ENCODE assay signal across 16 cellular contexts in genomic region chr2:30620102-30620501, GRCh38.
A peak's percentile ranks its signal among the peaks of the same experiment; 100 is the strongest.
DNase-seq lines count a peak whose midpoint lies in the region; ATAC-seq and TF ChIP-seq lines count a peak whose summit lies in the region.
"Had no signal": no experiment of that assay in that cellular context is flagged by ENCODE, and none has a peak within 500 bp of the region (broad histone marks: within the 10 kb centered on the region; RNA-seq: fewer than 3 reads in every experiment).

No MANE protein-coding gene starts in this region.

- intact Hi-C loops in heart right ventricle (cut with DNase I) = loop anchor here in 1 of 10 donors (5.0 kb wide), 1 partner anchor 67 kb away; no protein-coding TSS in a partner anchor
- intact Hi-C loops in right cardiac atrium (cut with DNase I) = no loop called here

- no peaks in the 10 kb centered on the region for H3K36me3 ChIP-seq in heart right ventricle
- H3K36me3 ChIP-seq: HAP-1 had no signal

- peak in 5 of 8 donors; percentile 37 to 71 (median 51) for ATAC-seq in heart right ventricle
- no peak for ATAC-seq in right cardiac atrium
- ATAC-seq in HG02763 (IDR thresholded peaks at IDR 0.05; ENCODE audit: unreplicated experiment) = no peak
- ATAC-seq: CD8-positive, alpha-beta T cell; GM12878 had no signal

- H3K4me3 Mint-ChIP-seq in activated naive CD8-positive, alpha-beta T cell = no peak overlapping the region
- H3K4me3 Mint-ChIP-seq in activated naive CD8-positive, alpha-beta T cell treated with anti-CD3 and anti-CD28 coated beads for 36 hours = no peak overlapping the region
- H3K4me3 Mint-ChIP-seq: CD8-positive, alpha-beta T cell had no signal

- peaks cover 32% of the 10 kb centered on the region for H3K4me1 Mint-ChIP-seq in activated naive CD8-positive, alpha-beta T cell (ENCODE audit: low read depth)
- H3K4me1 Mint-ChIP-seq in activated naive CD8-positive, alpha-beta T cell treated with anti-CD3 and anti-CD28 coated beads for 36 hours = peaks cover 23% of the 10 kb centered on the region

- H3K9me3 ChIP-seq in heart right ventricle (peaks cover 0 to 12% (median 0%) of the 10 kb centered on the region in 11 donors), right cardiac atrium (ENCODE audit: control insufficient read depth, low read length) (no peaks in the 10 kb centered on the region)
- H3K9me3 ChIP-seq: HAP-1 had no signal

- peaks cover 27% of the 10 kb centered on the region for H3K36me3 Mint-ChIP-seq in activated naive CD8-positive, alpha-beta T cell
- peaks cover 31% of the 10 kb centered on the region for H3K36me3 Mint-ChIP-seq in activated naive CD8-positive, alpha-beta T cell treated with anti-CD3 and anti-CD28 coated beads for 36 hours

- H3K27me3 Mint-ChIP-seq in activated naive CD8-positive, alpha-beta T cell = no peaks in the 10 kb centered on the region
- H3K27me3 Mint-ChIP-seq in activated naive CD8-positive, alpha-beta T cell treated with anti-CD3 and anti-CD28 coated beads for 36 hours = no peaks in the 10 kb centered on the region

- DNase-seq in activated naive CD8-positive, alpha-beta T cell treated with anti-CD3 and anti-CD28 coated beads for 36 hours = no peak
- DNase-seq in heart right ventricle (no peak), right cardiac atrium (no peak), fibroblast of peridontal ligament (ENCODE audit: extremely low read depth) (peak; percentile 11), A172 (ENCODE audit: low spot score) (no peak)
- DNase-seq: Calu3; CD8-positive, alpha-beta T cell; DMS79 treated with DMSO at 0.1 percent for 48 hours; EL had no signal

- peak overlapping the region; percentile 71 for H3K27ac Mint-ChIP-seq in activated naive CD8-positive, alpha-beta T cell
- no peak overlapping the region for H3K27ac Mint-ChIP-seq in activated naive CD8-positive, alpha-beta T cell treated with anti-CD3 and anti-CD28 coated beads for 36 hours
- H3K27ac Mint-ChIP-seq: CD8-positive, alpha-beta T cell had no signal

- H3K27ac ChIP-seq in heart right ventricle (peak overlapping the region in 1 of 10 donors; percentile 8), right cardiac atrium (ENCODE audit: low read length) (no peak overlapping the region)
- H3K27ac ChIP-seq: 22Rv1; BLaER1 treated with 17β-estradiol and CSF1 and Interleukin-3, amounts not matched to agents 10 nM and 100 nM; HL-60 had no signal

- no peak for TF ChIP-seq CTCF in heart right ventricle (IDR thresholded peaks at IDR 0.05)

- WGBS in heart right ventricle, 2 donors = 31 to 43% methylated on average over 1 of the region's 1 CpG
- 39% methylated on average over 1 of the region's 1 CpG for WGBS in right cardiac atrium

- peaks cover 0 to 25% (median 7%) of the 10 kb centered on the region in 9 donors for H3K4me1 ChIP-seq in heart right ventricle
- no peaks in the 10 kb centered on the region for H3K4me1 ChIP-seq in right cardiac atrium (ENCODE audit: control insufficient read depth, insufficient read depth, low read length)

- H3K9me3 Mint-ChIP-seq in activated naive CD8-positive, alpha-beta T cell (ENCODE audit: low read depth) = no peaks in the 10 kb centered on the region
- H3K9me3 Mint-ChIP-seq in activated naive CD8-positive, alpha-beta T cell treated with anti-CD3 and anti-CD28 coated beads for 36 hours = peaks cover 3% of the 10 kb centered on the region
- H3K9me3 Mint-ChIP-seq: CD8-positive, alpha-beta T cell had no signal

- H3K4me3 ChIP-seq in heart right ventricle (no peak overlapping the region), right cardiac atrium (ENCODE audit: low read length) (no peak overlapping the region)
- H3K4me3 ChIP-seq: BLaER1 treated with 17β-estradiol and CSF1 and Interleukin-3, amounts not matched to agents 10 nM and 100 nM; GM12878; HAP-1 had no signal

- H3K27me3 ChIP-seq in heart right ventricle (no peaks in the 10 kb centered on the region), right cardiac atrium (ENCODE audit: control insufficient read depth, insufficient read depth) (no peaks in the 10 kb centered on the region)
- H3K27me3 ChIP-seq: BLaER1 treated with 17β-estradiol and CSF1 and Interleukin-3, amounts not matched to agents 10 nM and 100 nM had no signal

Comparison
In these comparisons a context has a peak if more than half of its experiments do, and no peak if none do; other contexts are left out.
1. ATAC-seq: peak in heart right ventricle (5 of 8); none in right cardiac atrium (0 of 2) and HG02763 (single experiment).